Comparison of ENCODE assay signal across 24 cellular contexts in the genomic region with DNA sequence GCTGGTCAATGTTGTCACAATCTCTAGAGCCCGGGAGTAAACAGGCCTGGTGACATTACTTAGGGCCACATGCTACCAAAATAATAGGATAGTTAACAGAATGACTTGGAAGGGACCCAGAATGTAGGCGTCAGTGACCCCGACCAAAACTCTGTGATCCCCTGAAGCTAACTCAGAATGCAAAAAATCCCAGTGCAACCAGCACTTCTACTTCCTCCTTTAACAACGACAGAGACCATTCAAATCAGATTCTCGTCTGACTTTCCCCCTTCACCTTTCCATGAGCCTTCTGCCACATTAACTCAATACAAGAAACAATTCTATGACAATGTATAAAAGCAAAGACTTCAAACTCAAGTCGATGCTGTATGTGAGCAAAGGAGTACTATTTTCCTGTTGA. TPM values are rescaled to one million over a fixed set of nuclear protein-coding genes. Genes with fewer than 3 reads are reported as not detected.
A peak's percentile ranks its signal among the peaks of the same experiment; 100 is the strongest.
DNase-seq lines count a peak whose midpoint lies in the region; FAIRE-seq and TF ChIP-seq lines count a peak whose summit lies in the region.
"Had no signal": no experiment of that assay in that cellular context is flagged by ENCODE, and none has a peak within 500 bp of the region (broad histone marks: within the 10 kb centered on the region; RNA-seq: fewer than 3 reads in every experiment).

No MANE protein-coding gene starts in this region.

- DNase-seq in CD14-positive monocyte (ENCODE audit: low spot score) (no peak), GM18507 (ENCODE audit: extremely low spot score, insufficient read length, low read depth) (no peak), Karpas-422 (peak; percentile 68), pons (ENCODE audit: low spot score) (no peak), COLO668 (lab: John Stamatoyannopoulos, UW; ENCODE audit: unreplicated experiment) (no peak), NCI-H748 (lab: John Stamatoyannopoulos, UW; ENCODE audit: unreplicated experiment) (no peak)
- no peak for DNase-seq in stimulated activated CD4-positive, alpha-beta T cell treated with anti-CD3 and anti-CD28 coated beads, Interleukin-4, amount 100 ng/mL, for 24 hours
- DNase-seq: AML-193; CD4-positive, CD25-positive, alpha-beta regulatory T cell; DMS153; KBM-7; NCI-H1092 treated with DMSO at 0.1 percent for 48 hours; NCI-H146; NCI-H2029; NCI-H2227 treated with DMSO at 0.1 percent for 48 hours; NCI-H510A; NCI-H748 treated with DMSO at 0.1 percent for 48 hours; SJCRH30; T-helper 9 cell had no signal

- H2AFZ ChIP-seq in Karpas-422 (ENCODE audit: low read length): peak overlapping the region; percentile 22

- TF ChIP-seq CTCF in CD14-positive monocyte (IDR thresholded peaks at IDR 0.05): no peak

- no peak overlapping the region for H3K4me3 Mint-ChIP-seq in CD14-positive monocyte
- H3K4me3 Mint-ChIP-seq in dendritic cell treated with granulocyte-macrophage colony-stimulating factor and Interleukin-4, amounts not matched to agents 40 ng/mL and 50 ng/mL, for 4 days: no peak overlapping the region
- H3K4me3 Mint-ChIP-seq: CD4-positive, CD25-positive, alpha-beta regulatory T cell had no signal

- no peaks in the 10 kb centered on the region for H3K9me3 ChIP-seq in Karpas-422 (ENCODE audit: low read length)
- H3K9me3 ChIP-seq: SJCRH30 had no signal

- peak overlapping the region; percentile 2 for H3K9ac ChIP-seq in Karpas-422 (ENCODE audit: low read length)

- no peaks in the 10 kb centered on the region for H3K36me3 Mint-ChIP-seq in CD14-positive monocyte
- no peaks in the 10 kb centered on the region for H3K36me3 Mint-ChIP-seq in dendritic cell treated with granulocyte-macrophage colony-stimulating factor and Interleukin-4, amounts not matched to agents 40 ng/mL and 50 ng/mL, for 4 days (ENCODE audit: low read depth)
- H3K36me3 Mint-ChIP-seq: CD4-positive, CD25-positive, alpha-beta regulatory T cell had no signal

- peak overlapping the region in 4 of 7 donors; percentile 10 to 23 (median 18) for H3K27ac Mint-ChIP-seq in CD14-positive monocyte
- H3K27ac Mint-ChIP-seq in dendritic cell treated with granulocyte-macrophage colony-stimulating factor and Interleukin-4, amounts not matched to agents 40 ng/mL and 50 ng/mL, for 4 days: peak overlapping the region; percentile 42
- H3K27ac Mint-ChIP-seq: CD4-positive, CD25-positive, alpha-beta regulatory T cell had no signal

- intact Hi-C loops in CD14-positive monocyte (cut with micrococcal nuclease): no loop called here
- intact Hi-C loops in dendritic cell treated with granulocyte-macrophage colony-stimulating factor and Interleukin-4, amounts not matched to agents 40 ng/mL and 50 ng/mL, for 4 days (cut with micrococcal nuclease): no loop called here

- peak overlapping the region; percentile 51 for H3K27ac ChIP-seq in Karpas-422 (ENCODE audit: low read length)
- H3K27ac ChIP-seq: HL-60, SJCRH30 had no signal

- FAIRE-seq in GM18507 (lab: Jason Lieb, UNC): peak; percentile 39
- FAIRE-seq: G401.6, H1, RCC 7860 had no signal

- no peaks in the 10 kb centered on the region for H3K79me2 ChIP-seq in Karpas-422 (ENCODE audit: low read length)

- H3K9me2 ChIP-seq in Karpas-422 (replicated peaks; ENCODE audit: insufficient read depth, low read length): no peaks in the 10 kb centered on the region

- H4K20me1 ChIP-seq in Karpas-422 (ENCODE audit: insufficient read depth, low read depth, low read length): no peaks in the 10 kb centered on the region

- H3K4me2 ChIP-seq in Karpas-422 (ENCODE audit: low read depth, low read length, poor library complexity, severe bottlenecking): peak overlapping the region; percentile 33

- no peaks in the 10 kb centered on the region for H3K36me3 ChIP-seq in Karpas-422 (ENCODE audit: insufficient read depth, low read length)
- H3K36me3 ChIP-seq: SJCRH30 had no signal

- no peaks in the 10 kb centered on the region for H3K9me3 Mint-ChIP-seq in CD14-positive monocyte
- H3K9me3 Mint-ChIP-seq in dendritic cell treated with granulocyte-macrophage colony-stimulating factor and Interleukin-4, amounts not matched to agents 40 ng/mL and 50 ng/mL, for 4 days: no peaks in the 10 kb centered on the region
- H3K9me3 Mint-ChIP-seq: CD4-positive, CD25-positive, alpha-beta regulatory T cell had no signal

- no peaks in the 10 kb centered on the region for H3K27me3 ChIP-seq in Karpas-422 (ENCODE audit: low read length)
- H3K27me3 ChIP-seq: SJCRH30 had no signal

- no peak overlapping the region for H3K4me3 ChIP-seq in Karpas-422 (ENCODE audit: low read length)
- H3K4me3 ChIP-seq: SJCRH30 had no signal

- peaks cover 24% of the 10 kb centered on the region for H3K4me1 ChIP-seq in Karpas-422 (ENCODE audit: low read length)

- no peaks in the 10 kb centered on the region for H3K27me3 Mint-ChIP-seq in CD14-positive monocyte (ENCODE audit: low read depth in 3 of 3)
- H3K27me3 Mint-ChIP-seq in dendritic cell treated with granulocyte-macrophage colony-stimulating factor and Interleukin-4, amounts not matched to agents 40 ng/mL and 50 ng/mL, for 4 days: no peaks in the 10 kb centered on the region

- H3K4me1 Mint-ChIP-seq in CD14-positive monocyte: peaks cover 22% of the 10 kb centered on the region
- peaks cover 18% of the 10 kb centered on the region for H3K4me1 Mint-ChIP-seq in dendritic cell treated with granulocyte-macrophage colony-stimulating factor and Interleukin-4, amounts not matched to agents 40 ng/mL and 50 ng/mL, for 4 days (ENCODE audit: low read depth)

RNA-seq across cellular contexts. Expression of a gene that starts 51.5 kb away (rescaled TPM):
- polyA plus RNA-seq in CD14-positive monocyte: 10 to 100 TPM; 30.0 to 30.3 TPM
- 772 and 806 TPM in 2 replicates for total RNA-seq in Karpas-422 (2014; rRNA removed; shearing (Covaris generic); ENCODE audit: low replicate concordance)
